In genomic region chr6:101236709-101237108, GRCh38 we compare ENCODE assay signal across 28 cellular contexts.
"Had no signal": no experiment of that assay in that cellular context is flagged by ENCODE, and none has a peak within 500 bp of the region (broad histone marks: within the 10 kb centered on the region; RNA-seq: fewer than 3 reads in every experiment).

No MANE protein-coding gene starts in this region.

- H3K9me3 ChIP-seq: ascending aorta, breast epithelium, colonic mucosa, esophagus squamous epithelium, gastroesophageal sphincter, heart right ventricle had no signal

- H3K4me3 ChIP-seq: ascending aorta, breast epithelium, cardiac muscle cell, colonic mucosa, esophagus squamous epithelium, gastroesophageal sphincter, heart right ventricle, hepatocyte had no signal

- H3K27ac ChIP-seq: ascending aorta, breast epithelium, cardiac muscle cell, colonic mucosa, epithelial cell of prostate, esophagus squamous epithelium, gastroesophageal sphincter, heart right ventricle, hepatocyte had no signal

- H3K4me1 ChIP-seq: ascending aorta, breast epithelium, colonic mucosa, esophagus squamous epithelium, gastroesophageal sphincter, heart right ventricle had no signal

- H3K79me2 ChIP-seq: hepatocyte had no signal

- ATAC-seq: activated naive CD4-positive, alpha-beta T cell treated with anti-CD3 and anti-CD28 coated beads, Interleukin-2, amount 50 U/mL, for 72 hours; activated T-cell treated with anti-CD3 and anti-CD28 coated beads, Interleukin-2, amount 50 U/mL, for 72 hours; gastroesophageal sphincter; heart right ventricle had no signal

- H2AFZ ChIP-seq: hepatocyte had no signal

- DNase-seq: activated CD4-positive, alpha-beta memory T cell treated with anti-CD3 and anti-CD28 coated beads, Interleukin-2, amount 10 ng/mL, durations not matched to agents 7 days and 5 days; activated CD4-positive, alpha-beta T cell treated with anti-CD3 and anti-CD28 coated beads for 4 hours; activated CD4-positive, alpha-beta T cell treated with anti-CD3 and anti-CD28 coated beads, Interleukin-2, amount 10 ng/mL, durations not matched to agents 7 days and 5 days; activated CD4-positive, alpha-beta T cell treated with anti-CD3 and anti-CD28 coated beads, Interleukin-2, amount 50 U/mL, for 4 hours; activated CD4-positive, CD25-positive, alpha-beta regulatory T cell; activated CD4-positive, CD25-positive, alpha-beta regulatory T cell treated with anti-CD3 and anti-CD28 coated beads, Interleukin-2, amount 50 U/mL, for 72 hours; activated CD8-positive, alpha-beta memory T cell treated with anti-CD3 and anti-CD28 coated beads, Interleukin-2, amount 50 U/mL, for 48 hours; activated gamma-delta T cell; activated naive CD4-positive, alpha-beta T cell; activated naive CD4-positive, alpha-beta T cell treated with anti-CD3 and anti-CD28 coated beads, Interleukin-2, amount 10 ng/mL, durations not matched to agents 7 days and 5 days; activated naive CD8-positive, alpha-beta T cell treated with anti-CD3 and anti-CD28 coated beads, Interleukin-2, amount 10 ng/mL, durations not matched to agents 7 days and 5 days; activated T-cell treated with anti-CD3 and anti-CD28 coated beads for 4 hours; activated T-cell treated with anti-CD3 and anti-CD28 coated beads, Interleukin-2, amount 50 U/mL, for 24 hours; activated T-cell treated with anti-CD3 and anti-CD28 coated beads, Interleukin-2, amount 50 U/mL, for 72 hours; central memory CD4-positive, alpha-beta T cell; cerebellar nuclear complex; colonic mucosa; effector CD8-positive, alpha-beta T cell; esophagus squamous epithelium; foreskin melanocyte; heart right ventricle had no signal

- H3K4me2 ChIP-seq: hepatocyte had no signal

- H3K27me3 ChIP-seq: ascending aorta, breast epithelium, cardiac muscle cell, colonic mucosa, esophagus squamous epithelium, gastroesophageal sphincter, heart right ventricle, hepatocyte had no signal

- H3K36me3 ChIP-seq: ascending aorta, breast epithelium, cardiac muscle cell, colonic mucosa, esophagus squamous epithelium, gastroesophageal sphincter, heart right ventricle had no signal
